Comparison of ENCODE assay signal across 26 cellular contexts in genomic region chr22:31826443-31826842, GRCh38.
A peak's percentile ranks its signal among the peaks of the same experiment; 100 is the strongest.
DNase-seq lines count a peak whose midpoint lies in the region; ATAC-seq and TF ChIP-seq lines count a peak whose summit lies in the region.
"Had no signal": no experiment of that assay in that cellular context is flagged by ENCODE, and none has a peak within 500 bp of the region (broad histone marks: within the 10 kb centered on the region; RNA-seq: fewer than 3 reads in every experiment).

No MANE protein-coding gene starts in this region.

- H3K27me3 Mint-ChIP-seq in brain = no peaks in the 10 kb centered on the region
- H3K27me3 Mint-ChIP-seq in HFFc6 (ENCODE audit: insufficient read depth) = peaks cover 3% of the 10 kb centered on the region; the same call in 1 of the 2 replicates
- H3K27me3 Mint-ChIP-seq: activated naive CD4-positive, alpha-beta T cell treated with anti-CD3 and anti-CD28 coated beads, Interleukin-2, amount 10 ng/mL, durations not matched to agents 7 days and 5 days; activated T-helper 17 cell treated with anti-CD3 and anti-CD28 coated beads, Interleukin-2, amount 50 U/mL, for 72 hours; progenitor cell of endocrine pancreas; stimulated activated naive CD8-positive, alpha-beta T cell treated with anti-CD3 and anti-CD28 coated beads, Interleukin-15, amount 100 ng/mL, for 72 hours had no signal

- H3K27me3 ChIP-seq in layer of hippocampus (ENCODE audit: control insufficient read depth, insufficient read depth, low read length) = no peaks in the 10 kb centered on the region
- H3K27me3 ChIP-seq: adrenal gland, brain microvascular endothelial cell, colonic mucosa, sigmoid colon, tibial nerve had no signal

- no peak for TF ChIP-seq CTCF in brain (conservative IDR thresholded peaks at IDR 0.05)
- TF ChIP-seq CTCF in epithelial cell of esophagus (IDR thresholded peaks at IDR 0.05; ENCODE audit: insufficient read depth, low read depth, low read length, missing control alignments) = no peak
- TF ChIP-seq CTCF in HFFc6 (IDR thresholded peaks at IDR 0.05) = no peak

- peak overlapping the region; percentile 10 to 87 (median 19) for H3K27ac Mint-ChIP-seq in brain
- H3K27ac Mint-ChIP-seq in HFFc6 = no peak overlapping the region
- H3K27ac Mint-ChIP-seq: activated naive CD4-positive, alpha-beta T cell treated with anti-CD3 and anti-CD28 coated beads, Interleukin-2, amount 10 ng/mL, durations not matched to agents 7 days and 5 days; activated T-helper 17 cell treated with anti-CD3 and anti-CD28 coated beads, Interleukin-2, amount 50 U/mL, for 72 hours; GM23338; progenitor cell of endocrine pancreas; stimulated activated naive CD8-positive, alpha-beta T cell treated with anti-CD3 and anti-CD28 coated beads, Interleukin-15, amount 100 ng/mL, for 72 hours had no signal

- H3K27ac ChIP-seq in layer of hippocampus (ENCODE audit: low read depth, low read length) = peak overlapping the region; percentile 60
- H3K27ac ChIP-seq: adrenal gland, brain microvascular endothelial cell, colonic mucosa, sigmoid colon, tibial nerve, VCaP had no signal

- H3K36me3 Mint-ChIP-seq in brain = peaks cover 64% of the 10 kb centered on the region
- H3K36me3 Mint-ChIP-seq in HFFc6 (ENCODE audit: low read depth) = peaks cover 28% of the 10 kb centered on the region

- H3K4me1 Mint-ChIP-seq in brain (peaks cover 21% of the 10 kb centered on the region), HFFc6 (ENCODE audit: low read depth) (peaks cover 35% of the 10 kb centered on the region)
- H3K4me1 Mint-ChIP-seq: GM23338 had no signal

- DNase-seq in epithelial cell of esophagus (ENCODE audit: low read depth) = peak; percentile 79
- DNase-seq in superior temporal gyrus (ENCODE audit: extremely low spot score) = peak; percentile 77
- no peak for DNase-seq in HFFc6
- no peak for DNase-seq in EL
- DNase-seq: activated CD4-positive, alpha-beta T cell treated with anti-CD3 and anti-CD28 coated beads for 4 hours; activated naive CD4-positive, alpha-beta T cell treated with anti-CD3 and anti-CD28 coated beads, Interleukin-2, amount 10 ng/mL, durations not matched to agents 7 days and 5 days; adrenal gland; brain microvascular endothelial cell; colonic mucosa; COR-L47; mesenchymal stem cell; NCI-H2107; sigmoid colon; stimulated activated CD4-positive, alpha-beta T cell treated with anti-CD3 and anti-CD28 coated beads, Interleukin-12 subunit alpha, Interleukin-12 subunit beta, amount 100 ng/mL, for 4 hours; stimulated activated CD4-positive, alpha-beta T cell treated with anti-CD3 and anti-CD28 coated beads, Interleukin-2, amount 100 ng/mL, for 48 hours; stimulated activated naive CD8-positive, alpha-beta T cell treated with anti-CD3 and anti-CD28 coated beads, Interleukin-15, amount 100 ng/mL, for 72 hours; T1000 had no signal

- ATAC-seq in HG03460 (IDR thresholded peaks at IDR 0.05; ENCODE audit: unreplicated experiment) = no peak
- ATAC-seq: activated T-helper 17 cell treated with anti-CD3 and anti-CD28 coated beads, Interleukin-2, amount 50 U/mL, for 72 hours; GM23338; left lobe of liver; stimulated activated naive CD8-positive, alpha-beta T cell treated with anti-CD3 and anti-CD28 coated beads, Interleukin-15, amount 100 ng/mL, for 72 hours had no signal

- H3K4me3 Mint-ChIP-seq in brain = peak overlapping the region in 1 of 5 experiments; percentile 39
- no peak overlapping the region for H3K4me3 Mint-ChIP-seq in HFFc6
- H3K4me3 Mint-ChIP-seq: activated naive CD4-positive, alpha-beta T cell treated with anti-CD3 and anti-CD28 coated beads, Interleukin-2, amount 10 ng/mL, durations not matched to agents 7 days and 5 days; activated T-helper 17 cell treated with anti-CD3 and anti-CD28 coated beads, Interleukin-2, amount 50 U/mL, for 72 hours; GM23338; stimulated activated naive CD8-positive, alpha-beta T cell treated with anti-CD3 and anti-CD28 coated beads, Interleukin-15, amount 100 ng/mL, for 72 hours had no signal

- no peaks in the 10 kb centered on the region for H3K9me3 Mint-ChIP-seq in brain
- H3K9me3 Mint-ChIP-seq in HFFc6 = no peaks in the 10 kb centered on the region
- H3K9me3 Mint-ChIP-seq: activated naive CD4-positive, alpha-beta T cell treated with anti-CD3 and anti-CD28 coated beads, Interleukin-2, amount 10 ng/mL, durations not matched to agents 7 days and 5 days; activated T-helper 17 cell treated with anti-CD3 and anti-CD28 coated beads, Interleukin-2, amount 50 U/mL, for 72 hours; GM23338; stimulated activated naive CD8-positive, alpha-beta T cell treated with anti-CD3 and anti-CD28 coated beads, Interleukin-15, amount 100 ng/mL, for 72 hours had no signal

- H3K4me3 ChIP-seq in epithelial cell of esophagus (ENCODE audit: low read length) = no peak overlapping the region
- H3K4me3 ChIP-seq: adrenal gland, colonic mucosa, GM23338, sigmoid colon, tibial nerve had no signal

Comparison
In these comparisons a context has a peak if more than half of its experiments do, and no peak if none do; other contexts are left out.
1. DNase-seq: peak in epithelial cell of esophagus (single experiment) and superior temporal gyrus (single experiment); none in HFFc6 (single experiment) and EL (single experiment).